18 cellular contexts compared by ENCODE assay signal in the genomic region with DNA sequence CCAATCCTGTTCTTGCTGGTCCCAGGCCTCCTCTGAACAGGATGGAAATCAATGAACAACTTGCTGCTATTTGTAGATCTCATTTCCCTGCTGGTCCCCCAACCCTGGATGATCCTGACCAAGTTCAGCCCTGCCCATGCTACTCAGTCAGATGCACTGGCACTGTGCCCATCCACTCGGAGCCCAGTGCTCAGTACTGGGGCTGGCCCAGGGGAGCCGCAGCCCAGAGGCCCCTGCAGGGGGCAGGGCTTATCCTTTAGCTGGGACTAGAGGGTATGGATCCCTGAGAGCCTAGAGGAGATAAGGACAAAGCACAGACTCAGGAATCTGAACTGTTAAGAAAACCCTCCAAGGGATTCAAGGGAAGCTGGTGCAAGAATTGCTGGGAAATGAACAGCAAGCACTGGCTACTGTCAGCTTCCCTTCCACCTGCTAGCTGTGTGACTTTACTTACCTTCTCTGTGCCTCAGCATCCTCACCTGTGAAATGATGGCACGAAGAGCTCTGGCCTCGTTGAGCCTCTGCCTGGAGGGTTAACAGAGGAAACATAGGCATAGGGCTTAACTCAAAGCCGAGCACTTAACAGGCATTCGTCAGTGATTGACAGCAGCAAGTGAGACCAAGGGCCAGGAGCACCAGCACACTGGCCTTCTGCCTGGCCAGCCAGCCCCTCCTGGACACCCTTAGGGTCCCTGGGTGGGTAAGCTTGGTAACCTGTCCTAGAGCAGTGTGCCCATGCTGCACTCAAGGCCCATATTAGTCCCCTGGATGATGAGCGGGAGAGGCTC. TPM values are rescaled to one million over a fixed set of nuclear protein-coding genes. Genes with fewer than 3 reads are reported as not detected.
DNase-seq lines count a peak whose midpoint lies in the region; ATAC-seq, FAIRE-seq and TF ChIP-seq lines count a peak whose summit lies in the region.
"Had no signal": no experiment of that assay in that cellular context is flagged by ENCODE, and none has a peak within 500 bp of the region (broad histone marks: within the 10 kb centered on the region; RNA-seq: fewer than 3 reads in every experiment).

No MANE protein-coding gene starts in this region.

- peaks cover 17% of the 10 kb centered on the region for H3K4me1 ChIP-seq in left ventricle myocardium inferior

- TF ChIP-seq CTCF in WERI-Rb-1 (IDR thresholded peaks at IDR 0.05; ENCODE audit: low read depth, low read length) = peak; percentile 33; the same call in 1 of the 2 replicates
- TF ChIP-seq CTCF in left ventricle myocardium inferior (IDR thresholded peaks at IDR 0.05; ENCODE audit: borderline replicate concordance) = peak; percentile 12

- H3K4me3 ChIP-seq in WERI-Rb-1 (ENCODE audit: low read depth, low read length) (peak overlapping the region; percentile 16), left ventricle myocardium inferior (no peak overlapping the region)
- H3K4me3 ChIP-seq: body of pancreas, SK-N-MC had no signal

- H3K36me3 ChIP-seq in WERI-Rb-1 (no peaks in the 10 kb centered on the region), left ventricle myocardium inferior (no peaks in the 10 kb centered on the region)

- H3K9me3 ChIP-seq in WERI-Rb-1 (ENCODE audit: severe bottlenecking) = peaks cover 6% of the 10 kb centered on the region
- H3K9me3 ChIP-seq in left ventricle myocardium inferior (replicated peaks) = peaks cover 12% of the 10 kb centered on the region
- H3K9me3 ChIP-seq: body of pancreas had no signal

- intact Hi-C loops in left ventricle myocardium inferior (cut with micrococcal nuclease) = no loop called here

- DNase-seq in COLO668 (lab: John Stamatoyannopoulos, UW; ENCODE audit: unreplicated experiment) = peak; percentile 6
- DNase-seq in HTR-8/SVneo (ENCODE audit: insufficient read length, low spot score) = no peak
- DNase-seq in WERI-Rb-1 = peak; percentile 77
- peak; percentile 40 for DNase-seq in left ventricle myocardium inferior
- DNase-seq in A172 (ENCODE audit: low spot score) = no peak
- DNase-seq in activated naive CD4-positive, alpha-beta T cell treated with Interleukin-2 at 50 U/mL for 16 hours = no peak
- DNase-seq in anterior cingulate cortex (lab: John Stamatoyannopoulos, UW) = no peak
- DNase-seq: body of pancreas, Caco-2, NCI-H2029 treated with DMSO at 0.1 percent for 48 hours, retina had no signal

- H3K27ac ChIP-seq in WERI-Rb-1 (peak overlapping the region; percentile 65), left ventricle myocardium inferior (replicated peaks) (no peak overlapping the region)
- H3K27ac ChIP-seq: body of pancreas, SK-N-MC had no signal

- H3K27me3 ChIP-seq in WERI-Rb-1 (ENCODE audit: insufficient read depth, low read depth, severe bottlenecking) (no peaks in the 10 kb centered on the region), left ventricle myocardium inferior (ENCODE audit: low read depth) (peaks cover 9% of the 10 kb centered on the region)
- H3K27me3 ChIP-seq: body of pancreas had no signal

- ATAC-seq in GM19467 (IDR thresholded peaks at IDR 0.05; ENCODE audit: unreplicated experiment) = no peak
- ATAC-seq: body of pancreas; stimulated activated effector memory CD8-positive, alpha-beta T cell treated with anti-CD3 and anti-CD28 coated beads, Interleukin-12 subunit alpha, Interleukin-12 subunit beta, amount 100 ng/mL, for 72 hours had no signal

- peak; percentile 44 for FAIRE-seq in HTR-8/SVneo (lab: Jason Lieb, UNC)
- FAIRE-seq: GM18507, GM19239, TTC549, urothelium cell line had no signal

RNA-seq across cellular contexts. Expression of a gene that starts 29.8 kb away (rescaled TPM):
- total RNA-seq in left ventricle myocardium inferior = 0.74 TPM
- total RNA-seq in A172 (2014; rRNA removed; shearing (Covaris generic)) = 22.9 and 28.2 TPM in 2 replicates

RNA-seq across cellular contexts. Expression of a gene that starts 50.4 kb away (rescaled TPM):
- 0.49 TPM for total RNA-seq in left ventricle myocardium inferior
- total RNA-seq in A172 (2014; rRNA removed; shearing (Covaris generic)) = 9.8 and 16.3 TPM in 2 replicates

RNA-seq across cellular contexts. Expression of a gene that starts 53.5 kb away (rescaled TPM):
- 25.9 TPM for total RNA-seq in left ventricle myocardium inferior
- 33.0 and 34.8 TPM in 2 replicates for total RNA-seq in A172 (2014; rRNA removed; shearing (Covaris generic))

Comparison
In these comparisons a context has a peak if more than half of its experiments do, and no peak if none do; other contexts are left out.
1. DNase-seq: peak in COLO668 (single experiment), WERI-Rb-1 (single experiment) and left ventricle myocardium inferior (single experiment); none in HTR-8/SVneo (single experiment), A172 (single experiment), activated naive CD4-positive, alpha-beta T cell treated with Interleukin-2 at 50 U/mL for 16 hours (single experiment) and anterior cingulate cortex (0 of 58).
2. RNA of a gene that starts 29.8 kb away (total RNA-seq): 22.9 to 28.2 TPM in A172; 0.74 TPM in left ventricle myocardium inferior (single experiment); every median in the first group is over 10 times any median in the second.